Comparison of ENCODE assay signal across 8 cellular contexts in the genomic region with DNA sequence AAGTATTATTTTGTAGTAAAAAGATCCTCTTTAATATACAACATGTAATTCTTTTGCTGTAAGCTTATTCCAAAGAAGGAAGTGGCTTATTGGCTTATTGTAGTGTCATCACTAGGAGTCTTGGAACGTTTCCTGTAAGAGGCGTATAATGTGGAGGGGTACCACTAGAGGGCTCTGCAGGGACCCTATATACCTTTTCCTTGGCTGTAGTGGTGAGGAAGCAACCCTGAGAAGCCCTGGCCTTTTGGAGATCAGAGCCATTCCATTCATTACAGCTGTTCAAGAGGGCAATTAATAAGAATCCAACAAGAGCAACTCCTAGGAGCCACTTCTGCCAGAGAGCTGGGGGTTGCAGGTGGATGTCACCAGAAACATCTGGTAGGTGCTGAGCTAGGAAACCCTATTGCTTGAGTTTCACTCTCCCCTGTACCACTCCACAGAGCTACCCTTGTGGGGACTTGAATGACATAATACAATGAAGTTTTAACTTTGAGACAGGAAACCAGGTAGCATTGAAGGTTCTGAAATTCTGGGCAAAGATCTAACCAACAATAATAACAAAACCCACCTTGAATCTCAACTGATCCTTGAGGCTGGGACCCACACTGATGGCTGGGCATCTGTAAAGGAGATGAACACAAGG.
DNase-seq lines count a peak whose midpoint lies in the region; ATAC-seq, FAIRE-seq and TF ChIP-seq lines count a peak whose summit lies in the region.

No MANE protein-coding gene starts in this region.

- H3K27ac ChIP-seq in CD8-positive, alpha-beta memory T cell (ENCODE audit: low read depth, low read length), result no peak overlapping the region
- H3K27ac ChIP-seq in astrocyte (ENCODE audit: low read depth, low read length), result no peak overlapping the region

- H3K4me3 Mint-ChIP-seq in CD8-positive, alpha-beta memory T cell, result peak overlapping the region in 5 of 7 donors; percentile 20 to 60 (median 43)
- H3K4me3 Mint-ChIP-seq in astrocyte (ENCODE audit: unreplicated experiment), result no peak overlapping the region

- ATAC-seq in GM18907 (IDR thresholded peaks at IDR 0.05; ENCODE audit: unreplicated experiment), result peak; percentile 61
- ATAC-seq in HG03354 (IDR thresholded peaks at IDR 0.05; ENCODE audit: poor library complexity, severe bottlenecking, unreplicated experiment), result peak; percentile 53
- ATAC-seq in left colon, result peak; percentile 41

- peak overlapping the region in 2 of 8 donors; percentile 4 to 29 for H3K27ac Mint-ChIP-seq in CD8-positive, alpha-beta memory T cell
- H3K27ac Mint-ChIP-seq in astrocyte (ENCODE audit: unreplicated experiment), result no peak overlapping the region

- CTCF ChIA-PET in CD8-positive, alpha-beta memory T cell (lab: Charles Lee), result interaction anchor here (0.6 to 4.5 kb wide), 7 partner anchors 9 to 115 kb away, joined by 3 to 48 read pairs (median 4); no protein-coding TSS in a partner anchor

- TF ChIP-seq CTCF in astrocyte (IDR thresholded peaks at IDR 0.05; ENCODE audit: insufficient read depth, low read depth, low read length), result peak; percentile 37

- no peaks in the 10 kb centered on the region for H3K4me1 ChIP-seq in CD8-positive, alpha-beta memory T cell (ENCODE audit: insufficient read depth, low read length)
- H3K4me1 ChIP-seq in astrocyte (ENCODE audit: insufficient read depth, low read length), result peaks cover 10% of the 10 kb centered on the region

- DNase-seq in CD8-positive, alpha-beta memory T cell, result peak in 2 of 5 donors; percentile 11 to 17
- DNase-seq in NOMO-1 treated with DMSO at 0.1 percent for 48 hours (lab: John Stamatoyannopoulos, UW; ENCODE audit: unreplicated experiment) (peak; percentile 69), astrocyte (ENCODE audit: low read depth) (no peak), left colon (no peak)
- no peak for DNase-seq in stimulated activated CD8-positive, alpha-beta memory T cell treated with anti-CD3 and anti-CD28 coated beads, Interleukin-4, amount 100 ng/mL, for 48 hours
- no peak for DNase-seq in central memory CD4-positive, alpha-beta T cell

- no peak for FAIRE-seq in astrocyte (lab: Jason Lieb, UNC)

- H3K4me2 ChIP-seq in astrocyte (ENCODE audit: low read length), result no peak overlapping the region

- peaks cover 11 to 15% (median 14%) of the 10 kb centered on the region in 3 donors for H3K4me1 Mint-ChIP-seq in CD8-positive, alpha-beta memory T cell
- peaks cover 5% of the 10 kb centered on the region for H3K4me1 Mint-ChIP-seq in astrocyte (ENCODE audit: low read depth, unreplicated experiment)

- H3K27me3 ChIP-seq in CD8-positive, alpha-beta memory T cell (ENCODE audit: insufficient read depth, low read length, poor library complexity, severe bottlenecking), result no peaks in the 10 kb centered on the region
- H3K27me3 ChIP-seq in astrocyte (ENCODE audit: insufficient read depth, low read length), result peaks cover 3% of the 10 kb centered on the region

- no peaks in the 10 kb centered on the region for H3K36me3 Mint-ChIP-seq in CD8-positive, alpha-beta memory T cell
- no peaks in the 10 kb centered on the region for H3K36me3 Mint-ChIP-seq in astrocyte (ENCODE audit: low read depth, unreplicated experiment)

- no peak overlapping the region for H2AFZ ChIP-seq in astrocyte (ENCODE audit: low read depth, low read length)

- H3K4me3 ChIP-seq in CD8-positive, alpha-beta memory T cell (ENCODE audit: low read length), result no peak overlapping the region
- no peak overlapping the region for H3K4me3 ChIP-seq in astrocyte (ENCODE audit: insufficient read depth, low read depth, low read length)

- H3K9ac ChIP-seq in astrocyte (ENCODE audit: low read length), result no peak overlapping the region

- peaks cover 0 to 3% (median 0%) of the 10 kb centered on the region in 5 donors for H3K9me3 Mint-ChIP-seq in CD8-positive, alpha-beta memory T cell
- peaks cover 5% of the 10 kb centered on the region for H3K9me3 Mint-ChIP-seq in astrocyte (ENCODE audit: unreplicated experiment)

- no peaks in the 10 kb centered on the region for H3K36me3 ChIP-seq in CD8-positive, alpha-beta memory T cell (ENCODE audit: insufficient read depth, low read length)
- H3K36me3 ChIP-seq in astrocyte (ENCODE audit: insufficient read depth, low read length), result no peaks in the 10 kb centered on the region

- no peaks in the 10 kb centered on the region for H3K9me3 ChIP-seq in CD8-positive, alpha-beta memory T cell (ENCODE audit: low read length)
- no peaks in the 10 kb centered on the region for H3K9me3 ChIP-seq in astrocyte (ENCODE audit: insufficient read depth, low read depth, low read length)

- H3K79me2 ChIP-seq in astrocyte (ENCODE audit: insufficient read depth, low read length), result no peaks in the 10 kb centered on the region

- intact Hi-C loops in left colon (cut with DNase I, micrococcal nuclease), result no loop called here

- H4K20me1 ChIP-seq in astrocyte (ENCODE audit: insufficient read depth, low read length), result peaks cover 12% of the 10 kb centered on the region

- POLR2A ChIA-PET in CD8-positive, alpha-beta memory T cell (lab: Charles Lee), result interaction anchor here (0.7 kb wide), 1 partner anchor 97 kb away, joined by 4 read pairs; no protein-coding TSS in a partner anchor

- H3K27me3 Mint-ChIP-seq in CD8-positive, alpha-beta memory T cell, result peaks cover 28 to 54% of the 10 kb centered on the region in 2 donors
- peaks cover 37% of the 10 kb centered on the region for H3K27me3 Mint-ChIP-seq in astrocyte (ENCODE audit: low read depth, unreplicated experiment)
